1 cellular context compared by ENCODE assay signal in genomic region chr1:34188985-34189384, GRCh38.
A peak's percentile ranks its signal among the peaks of the same experiment; 100 is the strongest.
TF ChIP-seq lines count a peak whose summit lies in the region.

No MANE protein-coding gene starts in this region.

TF ChIP-seq in H1, 55 proteins besides CTCF, POLR2A, EP300 and RAD21:
- TF ChIP-seq ATF3 (IDR thresholded peaks at IDR 0.05; ENCODE audit: insufficient read depth, low read depth, low read length) (no peak), SIX5 (IDR thresholded peaks at IDR 0.05; ENCODE audit: low read depth, low read length) (no peak), TAF1 (IDR thresholded peaks at IDR 0.05; ENCODE audit: low read depth, low read length) (no peak), KDM4A (IDR thresholded peaks at IDR 0.05; ENCODE audit: low read depth, low read length, severe bottlenecking) (peak; percentile 7), KDM1A (IDR thresholded peaks at IDR 0.05; ENCODE audit: borderline replicate concordance, low read length) (peak; percentile 46; the same call in 1 of the 2 replicates)
